Comparison of ENCODE assay signal across 1 cellular context in genomic region chr18:23689031-23689615, GRCh38.
TF ChIP-seq lines count a peak whose summit lies in the region.

A gene with protein sequence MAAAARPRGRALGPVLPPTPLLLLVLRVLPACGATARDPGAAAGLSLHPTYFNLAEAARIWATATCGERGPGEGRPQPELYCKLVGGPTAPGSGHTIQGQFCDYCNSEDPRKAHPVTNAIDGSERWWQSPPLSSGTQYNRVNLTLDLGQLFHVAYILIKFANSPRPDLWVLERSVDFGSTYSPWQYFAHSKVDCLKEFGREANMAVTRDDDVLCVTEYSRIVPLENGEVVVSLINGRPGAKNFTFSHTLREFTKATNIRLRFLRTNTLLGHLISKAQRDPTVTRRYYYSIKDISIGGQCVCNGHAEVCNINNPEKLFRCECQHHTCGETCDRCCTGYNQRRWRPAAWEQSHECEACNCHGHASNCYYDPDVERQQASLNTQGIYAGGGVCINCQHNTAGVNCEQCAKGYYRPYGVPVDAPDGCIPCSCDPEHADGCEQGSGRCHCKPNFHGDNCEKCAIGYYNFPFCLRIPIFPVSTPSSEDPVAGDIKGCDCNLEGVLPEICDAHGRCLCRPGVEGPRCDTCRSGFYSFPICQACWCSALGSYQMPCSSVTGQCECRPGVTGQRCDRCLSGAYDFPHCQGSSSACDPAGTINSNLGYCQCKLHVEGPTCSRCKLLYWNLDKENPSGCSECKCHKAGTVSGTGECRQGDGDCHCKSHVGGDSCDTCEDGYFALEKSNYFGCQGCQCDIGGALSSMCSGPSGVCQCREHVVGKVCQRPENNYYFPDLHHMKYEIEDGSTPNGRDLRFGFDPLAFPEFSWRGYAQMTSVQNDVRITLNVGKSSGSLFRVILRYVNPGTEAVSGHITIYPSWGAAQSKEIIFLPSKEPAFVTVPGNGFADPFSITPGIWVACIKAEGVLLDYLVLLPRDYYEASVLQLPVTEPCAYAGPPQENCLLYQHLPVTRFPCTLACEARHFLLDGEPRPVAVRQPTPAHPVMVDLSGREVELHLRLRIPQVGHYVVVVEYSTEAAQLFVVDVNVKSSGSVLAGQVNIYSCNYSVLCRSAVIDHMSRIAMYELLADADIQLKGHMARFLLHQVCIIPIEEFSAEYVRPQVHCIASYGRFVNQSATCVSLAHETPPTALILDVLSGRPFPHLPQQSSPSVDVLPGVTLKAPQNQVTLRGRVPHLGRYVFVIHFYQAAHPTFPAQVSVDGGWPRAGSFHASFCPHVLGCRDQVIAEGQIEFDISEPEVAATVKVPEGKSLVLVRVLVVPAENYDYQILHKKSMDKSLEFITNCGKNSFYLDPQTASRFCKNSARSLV (N-terminal part only) (plus strand): TSS chr18:23689453. CDS start chr18:23689684, 231 bp downstream.

TF ChIP-seq in SK-N-SH, 30 proteins besides CTCF, POLR2A, EP300 and RAD21 (continued from another document):
- no peak for TF ChIP-seq NFIC (IDR thresholded peaks at IDR 0.05; ENCODE audit: borderline replicate concordance)
- no peak for TF ChIP-seq POLR2AphosphoS5 (IDR thresholded peaks at IDR 0.05; ENCODE audit: low read depth, low read length)
